In genomic region chr17:80274317-80274716, GRCh38 we compare ENCODE assay signal across 1 cellular context.
TF ChIP-seq lines count a peak whose summit lies in the region.

No MANE protein-coding gene starts in this region.

TF ChIP-seq in WTC11, 78 proteins besides CTCF, POLR2A, EP300 and RAD21 (continued from another document):
- no peak for TF ChIP-seq NFYB (CRISPR knock-in tag; conservative IDR thresholded peaks at IDR 0.05; ENCODE audit: low read depth)
- TF ChIP-seq, protein P1, sequence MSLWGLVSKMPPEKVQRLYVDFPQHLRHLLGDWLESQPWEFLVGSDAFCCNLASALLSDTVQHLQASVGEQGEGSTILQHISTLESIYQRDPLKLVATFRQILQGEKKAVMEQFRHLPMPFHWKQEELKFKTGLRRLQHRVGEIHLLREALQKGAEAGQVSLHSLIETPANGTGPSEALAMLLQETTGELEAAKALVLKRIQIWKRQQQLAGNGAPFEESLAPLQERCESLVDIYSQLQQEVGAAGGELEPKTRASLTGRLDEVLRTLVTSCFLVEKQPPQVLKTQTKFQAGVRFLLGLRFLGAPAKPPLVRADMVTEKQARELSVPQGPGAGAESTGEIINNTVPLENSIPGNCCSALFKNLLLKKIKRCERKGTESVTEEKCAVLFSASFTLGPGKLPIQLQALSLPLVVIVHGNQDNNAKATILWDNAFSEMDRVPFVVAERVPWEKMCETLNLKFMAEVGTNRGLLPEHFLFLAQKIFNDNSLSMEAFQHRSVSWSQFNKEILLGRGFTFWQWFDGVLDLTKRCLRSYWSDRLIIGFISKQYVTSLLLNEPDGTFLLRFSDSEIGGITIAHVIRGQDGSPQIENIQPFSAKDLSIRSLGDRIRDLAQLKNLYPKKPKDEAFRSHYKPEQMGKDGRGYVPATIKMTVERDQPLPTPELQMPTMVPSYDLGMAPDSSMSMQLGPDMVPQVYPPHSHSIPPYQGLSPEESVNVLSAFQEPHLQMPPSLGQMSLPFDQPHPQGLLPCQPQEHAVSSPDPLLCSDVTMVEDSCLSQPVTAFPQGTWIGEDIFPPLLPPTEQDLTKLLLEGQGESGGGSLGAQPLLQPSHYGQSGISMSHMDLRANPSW (CRISPR knock-in tag; conservative IDR thresholded peaks at IDR 0.05; ENCODE audit: low read depth) = no peak
- no peak for TF ChIP-seq CREB1 (CRISPR knock-in tag; IDR thresholded peaks at IDR 0.05)
- TF ChIP-seq, protein P2, sequence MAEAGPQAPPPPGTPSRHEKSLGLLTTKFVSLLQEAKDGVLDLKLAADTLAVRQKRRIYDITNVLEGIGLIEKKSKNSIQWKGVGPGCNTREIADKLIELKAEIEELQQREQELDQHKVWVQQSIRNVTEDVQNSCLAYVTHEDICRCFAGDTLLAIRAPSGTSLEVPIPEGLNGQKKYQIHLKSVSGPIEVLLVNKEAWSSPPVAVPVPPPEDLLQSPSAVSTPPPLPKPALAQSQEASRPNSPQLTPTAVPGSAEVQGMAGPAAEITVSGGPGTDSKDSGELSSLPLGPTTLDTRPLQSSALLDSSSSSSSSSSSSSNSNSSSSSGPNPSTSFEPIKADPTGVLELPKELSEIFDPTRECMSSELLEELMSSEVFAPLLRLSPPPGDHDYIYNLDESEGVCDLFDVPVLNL (CRISPR knock-in tag; IDR thresholded peaks at IDR 0.05; ENCODE audit: borderline replicate concordance, low read depth) = no peak
- TF ChIP-seq IRF2 (CRISPR knock-in tag; IDR thresholded peaks at IDR 0.05; ENCODE audit: borderline replicate concordance, low read depth) = no peak
- TF ChIP-seq ATF3 (CRISPR knock-in tag; conservative IDR thresholded peaks at IDR 0.05) = no peak
- no peak for TF ChIP-seq ZNF138 (CRISPR knock-in tag; conservative IDR thresholded peaks at IDR 0.05)
- TF ChIP-seq ZNF263 (CRISPR knock-in tag; IDR thresholded peaks at IDR 0.05; ENCODE audit: low read depth) = no peak
